Comparison of ENCODE assay signal across 8 cellular contexts in genomic region chr2:143455317-143455716, GRCh38.
"Had no signal": no experiment of that assay in that cellular context is flagged by ENCODE, and none has a peak within 500 bp of the region (broad histone marks: within the 10 kb centered on the region; RNA-seq: fewer than 3 reads in every experiment).

No MANE protein-coding gene starts in this region.

- FAIRE-seq: G401.6, GM12878, GM12891, GM12892, GM18507, GM19239 had no signal

- DNase-seq: GDM1, GF-D8 had no signal

- ATAC-seq: GM12878 had no signal

- H3K4me3 ChIP-seq: GM12878 had no signal
